22 cellular contexts compared by ENCODE assay signal in the genomic region with DNA sequence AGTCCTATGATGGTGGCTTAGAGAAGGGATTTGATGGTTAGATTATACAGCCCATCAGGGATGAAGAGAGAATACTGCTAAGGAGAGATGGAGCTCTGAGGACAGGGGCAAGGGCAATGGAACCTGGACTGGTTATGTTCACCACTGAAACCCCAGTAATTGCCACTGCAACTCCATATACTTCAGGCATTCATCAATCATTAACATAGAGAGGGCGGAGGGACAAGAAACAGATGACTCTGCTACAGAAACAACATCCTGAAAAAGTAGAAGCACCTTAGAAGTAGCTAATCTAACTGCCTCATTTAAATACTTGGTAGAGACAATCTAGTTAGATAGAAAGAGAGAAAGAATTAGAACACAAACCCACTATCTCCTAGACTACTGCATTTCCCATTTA.
A peak's percentile ranks its signal among the peaks of the same experiment; 100 is the strongest.
DNase-seq lines count a peak whose midpoint lies in the region; ATAC-seq and TF ChIP-seq lines count a peak whose summit lies in the region.
"Had no signal": no experiment of that assay in that cellular context is flagged by ENCODE, and none has a peak within 500 bp of the region (broad histone marks: within the 10 kb centered on the region; RNA-seq: fewer than 3 reads in every experiment).

No MANE protein-coding gene starts in this region.

- DNase-seq in HuH-7 (ENCODE audit: low spot score) (peak; percentile 11), cerebellar nuclear complex (lab: John Stamatoyannopoulos, UW) (no peak), ovary (no peak), HT-29 (ENCODE audit: low spot score) (no peak), left ventricle myocardium superior (no peak)
- DNase-seq: activated CD4-positive, CD25-positive, alpha-beta regulatory T cell treated with anti-CD3 and anti-CD28 coated beads, Interleukin-2, amount 50 U/mL, for 72 hours; activated CD8-positive, alpha-beta memory T cell treated with anti-CD3 and anti-CD28 coated beads, Interleukin-2, amount 50 U/mL, for 48 hours; activated naive CD8-positive, alpha-beta T cell treated with anti-CD3 and anti-CD28 coated beads, Interleukin-2, amount 10 ng/mL, durations not matched to agents 7 days and 5 days; AML-193; effector CD8-positive, alpha-beta T cell; H7; hypothalamus; left lung; naive B cell; NCI-H1048; T-helper 2 cell had no signal

- H3K9me3 ChIP-seq in ovary = no peaks in the 10 kb centered on the region
- H3K9me3 ChIP-seq: left lung, prostate gland, vagina had no signal

- TF ChIP-seq POLR2A in ovary (IDR thresholded peaks at IDR 0.05) = no peak

- peak; percentile 86 for ATAC-seq in GM18517 (IDR thresholded peaks at IDR 0.05; ENCODE audit: unreplicated experiment)
- ATAC-seq in GM19452 (IDR thresholded peaks at IDR 0.05; ENCODE audit: unreplicated experiment) = peak; percentile 89
- peak; percentile 88 for ATAC-seq in HG02938 (IDR thresholded peaks at IDR 0.05; ENCODE audit: unreplicated experiment)
- ATAC-seq in left ventricle myocardium superior = no peak
- ATAC-seq: left lung, Right ventricle myocardium inferior had no signal

- no peak overlapping the region for H3K27ac ChIP-seq in ovary
- H3K27ac ChIP-seq: left lung, prostate gland, vagina had no signal

- no peaks in the 10 kb centered on the region for H3K36me3 ChIP-seq in ovary
- H3K36me3 ChIP-seq: prostate gland had no signal

- H3K4me3 ChIP-seq in ovary = no peak overlapping the region
- H3K4me3 ChIP-seq: left lung, prostate gland, vagina had no signal

- no peaks in the 10 kb centered on the region for H3K4me1 ChIP-seq in ovary (ENCODE audit: insufficient read depth)
- H3K4me1 ChIP-seq: left lung, prostate gland, vagina had no signal

- WGBS in ovary, 3 donors = 97 to 100% (median 97%) methylated on average over 1 of the region's 1 CpG

- H3K27me3 ChIP-seq in ovary = no peaks in the 10 kb centered on the region
- H3K27me3 ChIP-seq: left lung, vagina had no signal

- intact Hi-C loops in ovary (cut with DNase I) = no loop called here
- intact Hi-C loops in left ventricle myocardium superior (cut with micrococcal nuclease) = no loop called here

- no peak for TF ChIP-seq CTCF in ovary (IDR thresholded peaks at IDR 0.05)

- TF ChIP-seq EP300 in ovary (IDR thresholded peaks at IDR 0.05) = no peak
